In genomic region chr19:42440357-42441046, GRCh38 we compare ENCODE assay signal across 8 cellular contexts. TPM values are rescaled to one million over a fixed set of nuclear protein-coding genes. Genes with fewer than 3 reads are reported as not detected.
DNase-seq lines count a peak whose midpoint lies in the region; ATAC-seq, FAIRE-seq and TF ChIP-seq lines count a peak whose summit lies in the region.

No MANE protein-coding gene starts in this region.

- H3K9me3 Mint-ChIP-seq in activated CD4-positive, alpha-beta memory T cell treated with anti-CD3 and anti-CD28 coated beads, Interleukin-2, amount 10 ng/mL, durations not matched to agents 7 days and 5 days: no peaks in the 10 kb centered on the region

- TF ChIP-seq POLR2A in GM12891 (IDR thresholded peaks at IDR 0.05; ENCODE audit: low read depth, low read length): no peak

- POLR2A ChIA-PET in AG04449 (lab: Yijun Ruan, JAX): no interaction called here
- POLR2A ChIA-PET in activated CD4-positive, alpha-beta memory T cell treated with anti-CD3 and anti-CD28 coated beads, Interleukin-2, amount 10 ng/mL, durations not matched to agents 7 days and 5 days (lab: Charles Lee): interaction anchor here (1.0 to 2.8 kb wide), 7 partner anchors 9 to 88 kb away, joined by 3 to 18 read pairs (median 4); partner anchors contain the start of gene CEACAM1

- no peaks in the 10 kb centered on the region for H3K27me3 ChIP-seq in effector memory CD4-positive, alpha-beta T cell (replicated peaks; ENCODE audit: control insufficient read depth, insufficient read depth, low read length, poor library complexity, severe bottlenecking)

- H3K4me3 Mint-ChIP-seq in activated CD4-positive, alpha-beta memory T cell treated with anti-CD3 and anti-CD28 coated beads, Interleukin-2, amount 10 ng/mL, durations not matched to agents 7 days and 5 days: no peak overlapping the region

- peaks cover 5% of the 10 kb centered on the region for H3K27me3 Mint-ChIP-seq in activated CD4-positive, alpha-beta memory T cell treated with anti-CD3 and anti-CD28 coated beads, Interleukin-2, amount 10 ng/mL, durations not matched to agents 7 days and 5 days

- peak; percentile 82 for TF ChIP-seq CTCF in AG04449 (IDR thresholded peaks at IDR 0.05; ENCODE audit: insufficient read depth, low read length, missing control alignments)

- H3K4me1 ChIP-seq in effector memory CD4-positive, alpha-beta T cell (ENCODE audit: control insufficient read depth, insufficient read depth, low read length, poor library complexity, severe bottlenecking): peaks cover 18% of the 10 kb centered on the region

- peak; percentile 16 for FAIRE-seq in GM12891 (lab: Jason Lieb, UNC)

- ATAC-seq in HG02759 (IDR thresholded peaks at IDR 0.05; ENCODE audit: unreplicated experiment): no peak

- no peaks in the 10 kb centered on the region for H3K36me3 Mint-ChIP-seq in activated CD4-positive, alpha-beta memory T cell treated with anti-CD3 and anti-CD28 coated beads, Interleukin-2, amount 10 ng/mL, durations not matched to agents 7 days and 5 days (ENCODE audit: low read depth)

- CTCF ChIA-PET in AG04449 (lab: Yijun Ruan, JAX): interaction anchor here (0.6 to 3.7 kb wide), 31 partner anchors 9 to 332 kb away, joined by 3 to 109 read pairs (median 5); partner anchors contain the start of genes CEACAM1, LIPE and POU2F2
- CTCF ChIA-PET in activated CD4-positive, alpha-beta memory T cell treated with anti-CD3 and anti-CD28 coated beads, Interleukin-2, amount 10 ng/mL, durations not matched to agents 7 days and 5 days (lab: Charles Lee): interaction anchor here (0.6 to 3.0 kb wide), 46 partner anchors 9 to 496 kb away, joined by 3 to 91 read pairs (median 4); partner anchors contain the start of gene CEACAM1

- H3K27ac Mint-ChIP-seq in activated CD4-positive, alpha-beta memory T cell treated with anti-CD3 and anti-CD28 coated beads, Interleukin-2, amount 10 ng/mL, durations not matched to agents 7 days and 5 days: peak overlapping the region; percentile 25

- peaks cover 29% of the 10 kb centered on the region for H3K4me1 Mint-ChIP-seq in activated CD4-positive, alpha-beta memory T cell treated with anti-CD3 and anti-CD28 coated beads, Interleukin-2, amount 10 ng/mL, durations not matched to agents 7 days and 5 days

- H3K4me3 ChIP-seq in AG04449 (ENCODE audit: low read depth, low read length): no peak overlapping the region
- no peak overlapping the region for H3K4me3 ChIP-seq in effector memory CD4-positive, alpha-beta T cell (ENCODE audit: insufficient read depth, low read depth, low read length, poor library complexity, severe bottlenecking)

- no peaks in the 10 kb centered on the region for H3K36me3 ChIP-seq in effector memory CD4-positive, alpha-beta T cell (ENCODE audit: control insufficient read depth, insufficient read depth, low read length)

- no peak overlapping the region for H3K27ac ChIP-seq in effector memory CD4-positive, alpha-beta T cell (ENCODE audit: insufficient read depth, low read length, poor library complexity, severe bottlenecking)

- no peak for DNase-seq in AG04449 (ENCODE audit: low read depth, low spot score)
- DNase-seq in GM12891 (ENCODE audit: insufficient read length, low spot score): peak; percentile 46
- peak; percentile 16 to 83 for DNase-seq in NCI-H526 (lab: John Stamatoyannopoulos, UW)
- peak; percentile 84 for DNase-seq in activated CD4-positive, alpha-beta memory T cell treated with anti-CD3 and anti-CD28 coated beads, Interleukin-2, amount 10 ng/mL, durations not matched to agents 7 days and 5 days
- peak; percentile 45 to 73 (median 58) for DNase-seq in effector memory CD4-positive, alpha-beta T cell
- peak; percentile 51 for DNase-seq in mesenteric fat pad (ENCODE audit: low spot score)
- DNase-seq in stimulated activated CD8-positive, alpha-beta memory T cell treated with anti-CD3 and anti-CD28 coated beads, Interleukin-4, amount 100 ng/mL, for 4 hours (ENCODE audit: low read depth in 2 of 2, low spot score in 1 of 2): peak; percentile 49 to 69

- no peaks in the 10 kb centered on the region for H3K9me3 ChIP-seq in effector memory CD4-positive, alpha-beta T cell (ENCODE audit: control insufficient read depth, low read length)

TF ChIP-seq in GM12891, 5 proteins besides CTCF, POLR2A, EP300 and RAD21:
- TF ChIP-seq POLR2AphosphoS5 (IDR thresholded peaks at IDR 0.05; ENCODE audit: low read depth, low read length) (no peak), POU2F2 (IDR thresholded peaks at IDR 0.05; ENCODE audit: low read depth, low read length) (no peak), PAX5 (IDR thresholded peaks at IDR 0.05; ENCODE audit: insufficient read depth, low read length, severe bottlenecking) (no peak), SPI1 (IDR thresholded peaks at IDR 0.05; ENCODE audit: low read depth, low read length) (peak; percentile 58), TAF1 (IDR thresholded peaks at IDR 0.05; ENCODE audit: low read depth, low read length) (no peak)

RNA-seq across cellular contexts. Expression of gene CXCL17, which starts 2.2 kb away (rescaled TPM):
- not detected for polyA plus RNA-seq in GM12891 (2012; ENCODE audit: low read depth, missing spikeins)
- total RNA-seq in activated CD4-positive, alpha-beta memory T cell treated with anti-CD3 and anti-CD28 coated beads, Interleukin-2, amount 10 ng/mL, durations not matched to agents 7 days and 5 days: not detected
- total RNA-seq in mesenteric fat pad: not detected

RNA-seq across cellular contexts. Expression of gene LIPE, which starts 13.3 kb away (rescaled TPM):
- 6.7 TPM for polyA plus RNA-seq in GM12891 (2012; ENCODE audit: low read depth, missing spikeins)
- 10 to 100 TPM; 34.7 to 37.2 TPM for total RNA-seq in activated CD4-positive, alpha-beta memory T cell treated with anti-CD3 and anti-CD28 coated beads, Interleukin-2, amount 10 ng/mL, durations not matched to agents 7 days and 5 days
- 1,893 TPM for total RNA-seq in mesenteric fat pad

RNA-seq across cellular contexts. Expression of gene CNFN, which starts 50.4 kb away (rescaled TPM):
- not detected for polyA plus RNA-seq in GM12891 (2012; ENCODE audit: low read depth, missing spikeins)
- total RNA-seq in activated CD4-positive, alpha-beta memory T cell treated with anti-CD3 and anti-CD28 coated beads, Interleukin-2, amount 10 ng/mL, durations not matched to agents 7 days and 5 days: not detected
- 2.2 TPM for total RNA-seq in mesenteric fat pad

Comparison
In these comparisons a context has a peak if more than half of its experiments do, and no peak if none do; other contexts are left out.
1. RNA of gene LIPE, which starts 13.3 kb away (total RNA-seq): 1,893 TPM in mesenteric fat pad (single experiment); 34.7 to 37.2 TPM in activated CD4-positive, alpha-beta memory T cell treated with anti-CD3 and anti-CD28 coated beads, Interleukin-2, amount 10 ng/mL, durations not matched to agents 7 days and 5 days; every median in the first group is over 10 times any median in the second.